In genomic region chr4:124936427-124936826, GRCh38 we compare ENCODE assay signal across 13 cellular contexts.
DNase-seq lines count a peak whose midpoint lies in the region; ATAC-seq and TF ChIP-seq lines count a peak whose summit lies in the region.
"Had no signal": no experiment of that assay in that cellular context is flagged by ENCODE, and none has a peak within 500 bp of the region (broad histone marks: within the 10 kb centered on the region; RNA-seq: fewer than 3 reads in every experiment).

No MANE protein-coding gene starts in this region.

- H3K4me3 ChIP-seq in astrocyte of the spinal cord (ENCODE audit: low read depth, low read length): no peak overlapping the region
- no peak overlapping the region for H3K4me3 ChIP-seq in aorta (ENCODE audit: low read length in 2 of 2)
- H3K4me3 ChIP-seq: esophagus muscularis mucosa, PC-9 had no signal

- intact Hi-C loops in aorta (cut with DNase I): loop anchor here in 1 of 2 donors (5.0 to 10.0 kb wide), 2 partner anchors 64 to 222 kb away; partner anchors contain the start of gene ANKRD50

- no peaks in the 10 kb centered on the region for H3K27me3 ChIP-seq in aorta (ENCODE audit: control insufficient read depth in 1 of 2, insufficient read depth in 2 of 2, low read length in 1 of 2)
- H3K27me3 ChIP-seq: esophagus muscularis mucosa had no signal

- in situ Hi-C loops in astrocyte of the spinal cord (cut with HindIII; ENCODE audit: low sequenced_read_pairs): no loop called here

- ATAC-seq in aorta (ENCODE audit: low FRiP score): peak; percentile 63
- ATAC-seq in GM21381 (IDR thresholded peaks at IDR 0.05; ENCODE audit: unreplicated experiment): no peak
- ATAC-seq in HG03571 (IDR thresholded peaks at IDR 0.05; ENCODE audit: unreplicated experiment): no peak

- H3K27ac ChIP-seq in aorta (ENCODE audit: low read depth in 1 of 2, low read length in 2 of 2): no peak overlapping the region
- H3K27ac ChIP-seq: esophagus muscularis mucosa, PC-9 had no signal

- no peak for TF ChIP-seq CTCF in astrocyte of the spinal cord (IDR thresholded peaks at IDR 0.05; ENCODE audit: low read depth, low read length)

- DNase-seq in NCI-H748 (lab: John Stamatoyannopoulos, UW; ENCODE audit: unreplicated experiment) (peak; percentile 82), NCI-H748 treated with DMSO at 0.1 percent for 48 hours (lab: John Stamatoyannopoulos, UW) (no peak), astrocyte of the spinal cord (ENCODE audit: low read depth, low spot score) (peak; percentile 70), left kidney (ENCODE audit: low read depth, low spot score) (peak; percentile 72), aorta (peak in 1 of 2 donors; percentile 49), COLO668 (lab: John Stamatoyannopoulos, UW; ENCODE audit: unreplicated experiment) (no peak)
- DNase-seq: activated CD4-positive, CD25-positive, alpha-beta regulatory T cell treated with anti-CD3 and anti-CD28 coated beads, Interleukin-2, amount 50 U/mL, for 72 hours; activated naive CD4-positive, alpha-beta T cell treated with anti-CD3 and anti-CD28 coated beads, Interleukin-2, amount 50 U/mL, for 16 hours; naive B cell; PC-9 had no signal

- no peaks in the 10 kb centered on the region for H3K36me3 ChIP-seq in aorta (ENCODE audit: control insufficient read depth in 1 of 2, insufficient read depth in 2 of 2, low read length in 1 of 2)
- H3K36me3 ChIP-seq: esophagus muscularis mucosa had no signal

- 3 to 5% methylated on average over 4 of the region's 4 CpGs for WGBS in aorta, 2 donors

- peaks cover 0 to 3% of the 10 kb centered on the region in 2 donors for H3K4me1 ChIP-seq in aorta (ENCODE audit: control insufficient read depth in 1 of 2, insufficient read depth in 2 of 2, low read length in 2 of 2)

- no peaks in the 10 kb centered on the region for H3K9me3 ChIP-seq in aorta (ENCODE audit: control insufficient read depth, low read length)
- H3K9me3 ChIP-seq: esophagus muscularis mucosa had no signal

Comparison
In these comparisons a context has a peak if more than half of its experiments do, and no peak if none do; other contexts are left out.
1. DNase-seq: peak in NCI-H748 (single experiment), astrocyte of the spinal cord (single experiment) and left kidney (single experiment); none in NCI-H748 treated with DMSO at 0.1 percent for 48 hours (single experiment) and COLO668 (single experiment).